ENCODE assay signal across 12 cellular contexts in genomic region chr17:19650826-19651225, GRCh38. TPM values are rescaled to one million over a fixed set of nuclear protein-coding genes. Genes with fewer than 3 reads are reported as not detected.
DNase-seq lines count a peak whose midpoint lies in the region; ATAC-seq and TF ChIP-seq lines count a peak whose summit lies in the region.
"Had no signal": no experiment of that assay in that cellular context is flagged by ENCODE, and none has a peak within 500 bp of the region (broad histone marks: within the 10 kb centered on the region; RNA-seq: fewer than 3 reads in every experiment).

No MANE protein-coding gene starts in this region.

- H3K4me3 ChIP-seq in Panc1 (ENCODE audit: low read depth in 2 of 2, low read length in 2 of 2) (peak overlapping the region; percentile 73 to 75), esophagus muscularis mucosa (peak overlapping the region; percentile 73 to 91 (median 78)), psoas muscle (peak overlapping the region; percentile 84)

- WGBS in esophagus muscularis mucosa, result 78% methylated on average over 1 of the region's 1 CpG
- WGBS in psoas muscle, 3 donors, result 85 to 96% (median 93%) methylated on average over 1 of the region's 1 CpG

- H3K36me3 ChIP-seq in Panc1 (ENCODE audit: control insufficient read depth, insufficient read depth, low read length) (peaks cover 2% of the 10 kb centered on the region), esophagus muscularis mucosa (peaks cover 21 to 33% (median 30%) of the 10 kb centered on the region in 4 donors), psoas muscle (ENCODE audit: insufficient read depth in 1 of 2, low read depth in 1 of 2) (peaks cover 3 to 45% of the 10 kb centered on the region in 2 donors)

- H3K27ac ChIP-seq in Panc1 (ENCODE audit: low read length), result peak overlapping the region; percentile 66; the same call in 1 of the 2 replicates
- peak overlapping the region in 2 of 4 donors; percentile 39 to 52 for H3K27ac ChIP-seq in esophagus muscularis mucosa (replicated peaks in 1 of 4)
- no peak overlapping the region for H3K27ac ChIP-seq in psoas muscle

- TF ChIP-seq EP300 in esophagus muscularis mucosa (IDR thresholded peaks at IDR 0.05), result no peak

- H3K9me3 ChIP-seq in Panc1 (ENCODE audit: control insufficient read depth, insufficient read depth, low read depth, low read length), result no peaks in the 10 kb centered on the region; the same call in 1 of the 2 replicates
- H3K9me3 ChIP-seq in esophagus muscularis mucosa, result no peaks in the 10 kb centered on the region
- no peaks in the 10 kb centered on the region for H3K9me3 ChIP-seq in psoas muscle

- H3K27me3 ChIP-seq in Panc1 (ENCODE audit: control insufficient read depth, insufficient read depth, low read length) (no peaks in the 10 kb centered on the region), esophagus muscularis mucosa (no peaks in the 10 kb centered on the region), psoas muscle (ENCODE audit: insufficient read depth in 3 of 3, low read length in 2 of 3) (no peaks in the 10 kb centered on the region)

- intact Hi-C loops in Panc1 (cut with micrococcal nuclease; ENCODE audit: unreplicated experiment), result no loop called here
- intact Hi-C loops in esophagus muscularis mucosa (cut with DNase I), result loop anchor here (5.0 kb wide), 1 partner anchor 101 kb away; no protein-coding TSS in a partner anchor
- intact Hi-C loops in psoas muscle (cut with DNase I), result no loop called here

- POLR2A ChIA-PET in Panc1 (lab: Charles Lee), result no interaction called here

- DNase-seq in Caki2 (ENCODE audit: low read depth) (peak; percentile 5), Panc1 (ENCODE audit: low read depth, low spot score) (no peak), esophagus muscularis mucosa (ENCODE audit: extremely low spot score) (no peak), psoas muscle (no peak), CD1c-positive myeloid dendritic cell (ENCODE audit: extremely low spot score) (no peak), NCI-H2196 treated with DMSO at 0.1 percent for 48 hours (lab: John Stamatoyannopoulos, UW; ENCODE audit: unreplicated experiment) (no peak), AG20443 (ENCODE audit: low spot score) (no peak), GM19238 (ENCODE audit: insufficient read length, low spot score) (no peak)
- DNase-seq: naive B cell, NCI-H2081, T-helper 17 cell had no signal

- ATAC-seq in Panc1 (no peak), psoas muscle (no peak)
- ATAC-seq: activated naive CD4-positive, alpha-beta T cell treated with anti-CD3 and anti-CD28 coated beads, Interleukin-2, amount 50 U/mL, for 72 hours; T-helper 17 cell had no signal

- no TSS peak for BruUV-seq in Panc1 (replicated peaks; lab: Mats Ljungman, UMichigan)

- TF ChIP-seq CTCF in Panc1 (IDR thresholded peaks at IDR 0.05), result no peak
- no peak for TF ChIP-seq CTCF in esophagus muscularis mucosa (IDR thresholded peaks at IDR 0.05)
- TF ChIP-seq CTCF in psoas muscle (IDR thresholded peaks at IDR 0.05), result no peak

- in situ Hi-C loops in Caki2 (cut with HindIII; ENCODE audit: low pct_unique_long_range_greater_than_20kb, low sequenced_read_pairs) (no loop called here), Panc1 (cut with HindIII; ENCODE audit: low pct_unique_long_range_greater_than_20kb, low sequenced_read_pairs) (no loop called here)

- no peak for TF ChIP-seq POLR2A in esophagus muscularis mucosa (IDR thresholded peaks at IDR 0.05; ENCODE audit: low read depth)

- CTCF ChIA-PET in Panc1 (lab: Charles Lee), result interaction anchor here (0.7 kb wide), 1 partner anchor 131 kb away, joined by 3 read pairs; no protein-coding TSS in a partner anchor

- H3K4me1 ChIP-seq in Panc1 (ENCODE audit: control insufficient read depth, insufficient read depth, low read length) (peaks cover 29% of the 10 kb centered on the region), esophagus muscularis mucosa (peaks cover 35 to 72% (median 63%) of the 10 kb centered on the region in 4 donors), psoas muscle (peaks cover 37% of the 10 kb centered on the region)

RNA-seq across cellular contexts. Expression of gene ALDH3A2, which starts 2.3 kb away (rescaled TPM):
- total RNA-seq in Caki2 (2014; rRNA removed; shearing (Covaris generic); ENCODE audit: low replicate concordance), result 114 and 124 TPM in 2 replicates
- total RNA-seq in Panc1 (2021; ENCODE audit: unreplicated experiment) (44.4 TPM), esophagus muscularis mucosa (100 to 1,000 TPM; 104 to 182 (median 115) TPM), psoas muscle (100 to 1,000 TPM in 1 of 4 donors, 10 to 100 TPM in 3; 57.6 to 229 (median 86.2) TPM)
- polyA plus RNA-seq in Panc1 (2012; ENCODE audit: insufficient read length), result 46.4 TPM
- 10 to 100 TPM; 32.9 to 78.1 (median 68.6) TPM for polyA plus RNA-seq in psoas muscle
